1 cellular context compared by ENCODE assay signal in genomic region chr20:4711511-4711910, GRCh38.
TF ChIP-seq lines count a peak whose summit lies in the region.

No MANE protein-coding gene starts in this region.

TF ChIP-seq in SK-N-SH treated with all-trans-retinoic acid at 6 μM for 48 hours, 23 proteins besides CTCF, POLR2A, EP300 and RAD21 (continued from another document):
- TF ChIP-seq TSHZ2 (CRISPR knock-in tag; IDR thresholded peaks at IDR 0.05) (no peak), ZFP30 (CRISPR knock-in tag; IDR thresholded peaks at IDR 0.05) (no peak), ISL1 (CRISPR knock-in tag; IDR thresholded peaks at IDR 0.05) (no peak), RARB (CRISPR knock-in tag; IDR thresholded peaks at IDR 0.05) (no peak), GLIS3 (CRISPR knock-in tag; IDR thresholded peaks at IDR 0.05) (no peak), BACH2 (CRISPR knock-in tag; IDR thresholded peaks at IDR 0.05; ENCODE audit: borderline replicate concordance) (no peak), ZNF70 (CRISPR knock-in tag; IDR thresholded peaks at IDR 0.05) (no peak), ZNF565 (CRISPR knock-in tag; conservative IDR thresholded peaks at IDR 0.05; ENCODE audit: low read depth) (no peak), TOX (CRISPR knock-in tag; IDR thresholded peaks at IDR 0.05; ENCODE audit: borderline replicate concordance) (no peak), ESRRG (CRISPR knock-in tag; IDR thresholded peaks at IDR 0.05) (no peak), SNAI2 (CRISPR knock-in tag; IDR thresholded peaks at IDR 0.05) (no peak), OSR1 (CRISPR knock-in tag; IDR thresholded peaks at IDR 0.05) (no peak), CSDC2 (CRISPR knock-in tag; IDR thresholded peaks at IDR 0.05) (no peak), ZNF8 (CRISPR knock-in tag; IDR thresholded peaks at IDR 0.05) (no peak), ZC3H10 (CRISPR knock-in tag; IDR thresholded peaks at IDR 0.05) (no peak)
TF ChIP-seq in SK-N-SH treated with all-trans-retinoic acid at 6 μM for 48 hours: peak in this region for 0.
